In the genomic region with DNA sequence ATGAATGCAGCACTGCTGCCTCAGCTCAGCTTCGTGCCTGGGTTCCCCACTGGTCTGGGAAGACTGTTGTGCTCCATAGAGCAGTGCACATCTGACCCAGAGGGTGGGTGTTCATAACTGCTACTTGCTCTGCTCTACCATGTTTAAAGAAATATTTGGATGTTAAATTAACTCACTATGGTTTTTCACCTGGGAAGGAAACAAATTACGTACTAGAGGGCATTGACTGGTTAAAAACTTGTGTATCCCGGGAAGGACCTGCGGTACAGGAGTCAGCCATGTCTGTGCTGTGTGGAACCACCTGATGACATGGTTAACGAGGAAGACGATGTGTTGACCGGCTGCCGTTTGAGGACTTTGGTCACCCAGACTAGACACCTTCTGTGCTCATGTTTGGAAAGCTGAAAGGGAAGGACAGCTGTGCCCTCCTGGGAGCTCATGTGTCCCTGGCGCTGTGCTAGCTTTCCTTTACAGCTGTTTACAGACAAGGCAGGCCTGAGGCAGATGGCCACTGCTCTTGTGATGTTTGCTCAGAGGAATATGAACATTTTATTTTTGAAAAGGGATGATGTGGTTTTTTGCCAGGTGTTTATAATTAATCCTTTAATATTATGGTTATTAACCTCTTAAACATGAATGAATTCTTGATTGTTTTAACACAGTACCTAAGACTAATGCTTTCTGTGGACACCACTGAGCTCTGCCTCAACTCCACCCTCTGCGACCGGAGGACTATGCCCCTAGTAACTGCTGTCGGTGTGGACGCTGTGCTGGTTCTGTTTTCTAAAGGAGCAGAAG, we compare ENCODE assay signal across 1 cellular context.
TF ChIP-seq lines count a peak whose summit lies in the region.

No MANE protein-coding gene starts in this region.

TF ChIP-seq in HepG2, 621 proteins besides CTCF, POLR2A, EP300 and RAD21 (continued from another document and continues in another):
- no peak for TF ChIP-seq ZNF318 (CRISPR knock-in tag; IDR thresholded peaks at IDR 0.05)
- TF ChIP-seq ZNF737 (CRISPR knock-in tag; IDR thresholded peaks at IDR 0.05; ENCODE audit: borderline replicate concordance) = no peak
- TF ChIP-seq ONECUT2 (CRISPR knock-in tag; IDR thresholded peaks at IDR 0.05) = no peak
- no peak for TF ChIP-seq MBNL3 (CRISPR knock-in tag; conservative IDR thresholded peaks at IDR 0.05)
- TF ChIP-seq, protein P1, sequence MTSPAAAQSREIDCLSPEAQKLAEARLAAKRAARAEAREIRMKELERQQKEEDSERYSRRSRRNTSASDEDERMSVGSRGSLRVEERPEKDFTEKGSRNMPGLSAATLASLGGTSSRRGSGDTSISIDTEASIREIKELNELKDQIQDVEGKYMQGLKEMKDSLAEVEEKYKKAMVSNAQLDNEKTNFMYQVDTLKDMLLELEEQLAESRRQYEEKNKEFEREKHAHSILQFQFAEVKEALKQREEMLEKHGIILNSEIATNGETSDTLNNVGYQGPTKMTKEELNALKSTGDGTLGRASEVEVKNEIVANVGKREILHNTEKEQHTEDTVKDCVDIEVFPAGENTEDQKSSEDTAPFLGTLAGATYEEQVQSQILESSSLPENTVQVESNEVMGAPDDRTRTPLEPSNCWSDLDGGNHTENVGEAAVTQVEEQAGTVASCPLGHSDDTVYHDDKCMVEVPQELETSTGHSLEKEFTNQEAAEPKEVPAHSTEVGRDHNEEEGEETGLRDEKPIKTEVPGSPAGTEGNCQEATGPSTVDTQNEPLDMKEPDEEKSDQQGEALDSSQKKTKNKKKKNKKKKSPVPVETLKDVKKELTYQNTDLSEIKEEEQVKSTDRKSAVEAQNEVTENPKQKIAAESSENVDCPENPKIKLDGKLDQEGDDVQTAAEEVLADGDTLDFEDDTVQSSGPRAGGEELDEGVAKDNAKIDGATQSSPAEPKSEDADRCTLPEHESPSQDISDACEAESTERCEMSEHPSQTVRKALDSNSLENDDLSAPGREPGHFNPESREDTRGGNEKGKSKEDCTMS (CRISPR knock-in tag; conservative IDR thresholded peaks at IDR 0.05) = no peak
- TF ChIP-seq KAT7 (CRISPR knock-in tag; IDR thresholded peaks at IDR 0.05; ENCODE audit: borderline replicate concordance) = no peak
- TF ChIP-seq FUBP1 (CRISPR knock-in tag; IDR thresholded peaks at IDR 0.05; ENCODE audit: borderline replicate concordance) = no peak
- TF ChIP-seq NONO (IDR thresholded peaks at IDR 0.05) = no peak
- no peak for TF ChIP-seq NONO (CRISPR knock-in tag; conservative IDR thresholded peaks at IDR 0.05)
- no peak for TF ChIP-seq ZNF704 (CRISPR knock-in tag; IDR thresholded peaks at IDR 0.05; ENCODE audit: borderline replicate concordance)
- no peak for TF ChIP-seq ZSCAN30 (CRISPR knock-in tag; IDR thresholded peaks at IDR 0.05)
- no peak for TF ChIP-seq ZNF468 (CRISPR knock-in tag; IDR thresholded peaks at IDR 0.05)
- no peak for TF ChIP-seq CHD4 (IDR thresholded peaks at IDR 0.05; ENCODE audit: borderline replicate concordance, low read length)
- TF ChIP-seq TAF1 (CRISPR knock-in tag; IDR thresholded peaks at IDR 0.05) = no peak
- TF ChIP-seq TCF12 (IDR thresholded peaks at IDR 0.05) = no peak
- 0 out of 2 replicates have a peak, but pooled peaks have one; percentile 37 for TF ChIP-seq TCF12 (CRISPR knock-in tag; IDR thresholded peaks at IDR 0.05)
- TF ChIP-seq, protein P2, sequence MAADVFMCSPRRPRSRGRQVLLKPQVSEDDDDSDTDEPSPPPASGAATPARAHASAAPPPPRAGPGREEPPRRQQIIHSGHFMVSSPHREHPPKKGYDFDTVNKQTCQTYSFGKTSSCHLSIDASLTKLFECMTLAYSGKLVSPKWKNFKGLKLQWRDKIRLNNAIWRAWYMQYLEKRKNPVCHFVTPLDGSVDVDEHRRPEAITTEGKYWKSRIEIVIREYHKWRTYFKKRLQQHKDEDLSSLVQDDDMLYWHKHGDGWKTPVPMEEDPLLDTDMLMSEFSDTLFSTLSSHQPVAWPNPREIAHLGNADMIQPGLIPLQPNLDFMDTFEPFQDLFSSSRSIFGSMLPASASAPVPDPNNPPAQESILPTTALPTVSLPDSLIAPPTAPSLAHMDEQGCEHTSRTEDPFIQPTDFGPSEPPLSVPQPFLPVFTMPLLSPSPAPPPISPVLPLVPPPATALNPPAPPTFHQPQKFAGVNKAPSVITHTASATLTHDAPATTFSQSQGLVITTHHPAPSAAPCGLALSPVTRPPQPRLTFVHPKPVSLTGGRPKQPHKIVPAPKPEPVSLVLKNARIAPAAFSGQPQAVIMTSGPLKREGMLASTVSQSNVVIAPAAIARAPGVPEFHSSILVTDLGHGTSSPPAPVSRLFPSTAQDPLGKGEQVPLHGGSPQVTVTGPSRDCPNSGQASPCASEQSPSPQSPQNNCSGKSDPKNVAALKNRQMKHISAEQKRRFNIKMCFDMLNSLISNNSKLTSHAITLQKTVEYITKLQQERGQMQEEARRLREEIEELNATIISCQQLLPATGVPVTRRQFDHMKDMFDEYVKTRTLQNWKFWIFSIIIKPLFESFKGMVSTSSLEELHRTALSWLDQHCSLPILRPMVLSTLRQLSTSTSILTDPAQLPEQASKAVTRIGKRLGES (CRISPR knock-in tag; IDR thresholded peaks at IDR 0.05; ENCODE audit: borderline replicate concordance) = no peak
- no peak for TF ChIP-seq PLRG1 (conservative IDR thresholded peaks at IDR 0.05)
- TF ChIP-seq ZBTB10 (CRISPR knock-in tag; IDR thresholded peaks at IDR 0.05; ENCODE audit: borderline replicate concordance) = no peak
- no peak for TF ChIP-seq ARNTL (CRISPR knock-in tag; IDR thresholded peaks at IDR 0.05)
- TF ChIP-seq, protein P3, sequence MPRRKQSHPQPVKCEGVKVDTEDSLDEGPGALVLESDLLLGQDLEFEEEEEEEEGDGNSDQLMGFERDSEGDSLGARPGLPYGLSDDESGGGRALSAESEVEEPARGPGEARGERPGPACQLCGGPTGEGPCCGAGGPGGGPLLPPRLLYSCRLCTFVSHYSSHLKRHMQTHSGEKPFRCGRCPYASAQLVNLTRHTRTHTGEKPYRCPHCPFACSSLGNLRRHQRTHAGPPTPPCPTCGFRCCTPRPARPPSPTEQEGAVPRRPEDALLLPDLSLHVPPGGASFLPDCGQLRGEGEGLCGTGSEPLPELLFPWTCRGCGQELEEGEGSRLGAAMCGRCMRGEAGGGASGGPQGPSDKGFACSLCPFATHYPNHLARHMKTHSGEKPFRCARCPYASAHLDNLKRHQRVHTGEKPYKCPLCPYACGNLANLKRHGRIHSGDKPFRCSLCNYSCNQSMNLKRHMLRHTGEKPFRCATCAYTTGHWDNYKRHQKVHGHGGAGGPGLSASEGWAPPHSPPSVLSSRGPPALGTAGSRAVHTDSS (CRISPR knock-in tag; conservative IDR thresholded peaks at IDR 0.05) = no peak
- peak; percentile 75 for TF ChIP-seq ZNF644 (CRISPR knock-in tag; IDR thresholded peaks at IDR 0.05; ENCODE audit: low read depth)
- TF ChIP-seq PHF5A (CRISPR knock-in tag; IDR thresholded peaks at IDR 0.05; ENCODE audit: low read depth, unreplicated experiment) = no peak
- TF ChIP-seq POLR2G (IDR thresholded peaks at IDR 0.05; ENCODE audit: low read depth, low read length) = peak; percentile 39
